Comparison of ENCODE assay signal across 10 cellular contexts in the genomic region with DNA sequence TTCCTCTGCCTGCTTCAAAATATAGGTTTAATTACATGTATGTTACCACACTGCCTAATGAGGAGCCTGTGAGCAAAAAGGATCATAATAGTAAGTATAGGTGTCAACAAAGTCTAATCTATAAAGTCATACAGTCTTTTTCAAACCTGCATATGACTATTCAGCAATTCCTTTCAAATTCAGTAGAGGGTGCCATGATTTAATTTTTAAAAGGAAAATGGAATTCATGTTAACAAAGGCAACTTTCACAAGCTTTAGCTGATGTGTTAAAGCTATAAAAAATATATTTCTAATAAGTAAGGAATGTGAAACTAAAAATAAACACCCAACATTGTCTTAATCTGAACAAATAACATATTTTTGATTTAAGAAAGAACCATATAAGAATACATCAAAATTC. TPM values are rescaled to one million over a fixed set of nuclear protein-coding genes. Genes with fewer than 3 reads are reported as not detected.
DNase-seq lines count a peak whose midpoint lies in the region; ATAC-seq and TF ChIP-seq lines count a peak whose summit lies in the region.
"Had no signal": no experiment of that assay in that cellular context is flagged by ENCODE, and none has a peak within 500 bp of the region (broad histone marks: within the 10 kb centered on the region; RNA-seq: fewer than 3 reads in every experiment).

No MANE protein-coding gene starts in this region.

- no peak overlapping the region for H3T11ph ChIP-seq in H9 (ENCODE audit: low read length)

- DNase-seq in AG09309 (ENCODE audit: low read depth) = peak; percentile 25
- no peak for DNase-seq in H9
- DNase-seq in astrocyte of the spinal cord (ENCODE audit: low read depth, low spot score) = peak; percentile 53
- no peak for DNase-seq in left lung
- no peak for DNase-seq in activated naive CD4-positive, alpha-beta T cell treated with anti-CD3 and anti-CD28 coated beads, Interleukin-2, amount 10 ng/mL, durations not matched to agents 7 days and 5 days
- no peak for DNase-seq in SHP77 treated with DMSO at 0.1 percent for 48 hours (lab: John Stamatoyannopoulos, UW)
- no peak for DNase-seq in activated gamma-delta T cell (lab: John Stamatoyannopoulos, UW)

- no peaks in the 10 kb centered on the region for H4K20me1 ChIP-seq in H9 (ENCODE audit: control insufficient read depth, insufficient read depth, insufficient read length)

- no peak overlapping the region for H3K9ac ChIP-seq in H9 (ENCODE audit: extremely low read depth, insufficient read length, low read length)

- H2BK12ac ChIP-seq in H9 (ENCODE audit: insufficient read length, low read depth, low read length) = no peak overlapping the region

- H3K36me3 ChIP-seq in left lung = no peaks in the 10 kb centered on the region

- no peak overlapping the region for H3K18ac ChIP-seq in H9 (ENCODE audit: insufficient read length, low read depth, low read length)

- ATAC-seq in left lung (peak; percentile 12), GM21367 (IDR thresholded peaks at IDR 0.05; ENCODE audit: unreplicated experiment) (no peak)

- H3K4me3 ChIP-seq in AG09309 (ENCODE audit: control insufficient read depth, low read depth, low read length) (no peak overlapping the region), astrocyte of the spinal cord (ENCODE audit: low read depth, low read length) (no peak overlapping the region), left lung (no peak overlapping the region)

- no peak overlapping the region for H3K56ac ChIP-seq in H9 (ENCODE audit: insufficient read length, low read depth, low read length)

- no peak overlapping the region for H2BK15ac ChIP-seq in H9 (ENCODE audit: low read depth, low read length)

- H2AK5ac ChIP-seq in H9 (ENCODE audit: insufficient read length, low read length) = no peak overlapping the region

- no peak overlapping the region for H3K14ac ChIP-seq in H9 (ENCODE audit: insufficient read depth, low read length)

- H2AFZ ChIP-seq in H9 (ENCODE audit: low read length) = no peak overlapping the region

- no peak overlapping the region for H3K27ac Mint-ChIP-seq in H9
- no peak overlapping the region for H3K27ac Mint-ChIP-seq in activated naive CD4-positive, alpha-beta T cell treated with anti-CD3 and anti-CD28 coated beads, Interleukin-2, amount 10 ng/mL, durations not matched to agents 7 days and 5 days
- H3K27ac Mint-ChIP-seq: dendritic cell treated with granulocyte-macrophage colony-stimulating factor and Interleukin-4, amounts not matched to agents 40 ng/mL and 50 ng/mL, for 4 days; stimulated activated naive CD8-positive, alpha-beta T cell treated with anti-CD3 and anti-CD28 coated beads, Interleukin-15, Interleukin-2, amounts not matched to agents 100 ng/mL and 50 ng/mL, for 24 hours had no signal

- CTCF ChIA-PET in activated naive CD4-positive, alpha-beta T cell treated with anti-CD3 and anti-CD28 coated beads, Interleukin-2, amount 10 ng/mL, durations not matched to agents 7 days and 5 days (lab: Charles Lee) = interaction anchor here (0.6 to 4.3 kb wide), 13 partner anchors 9 to 356 kb away, joined by 3 to 112 read pairs (median 5); partner anchors contain the start of gene MPP7

- no peak overlapping the region for H4K91ac ChIP-seq in H9 (ENCODE audit: insufficient read length, low read depth, low read length)

- no peaks in the 10 kb centered on the region for H3K4me1 Mint-ChIP-seq in H9
- H3K4me1 Mint-ChIP-seq in activated naive CD4-positive, alpha-beta T cell treated with anti-CD3 and anti-CD28 coated beads, Interleukin-2, amount 10 ng/mL, durations not matched to agents 7 days and 5 days = peaks cover 21% of the 10 kb centered on the region

- H3K36me3 Mint-ChIP-seq in H9 (ENCODE audit: insufficient read depth in 1 of 3, low read depth in 3 of 3) = no peaks in the 10 kb centered on the region
- H3K36me3 Mint-ChIP-seq in activated naive CD4-positive, alpha-beta T cell treated with anti-CD3 and anti-CD28 coated beads, Interleukin-2, amount 10 ng/mL, durations not matched to agents 7 days and 5 days = peaks cover under 1% of the 10 kb centered on the region

- H3K79me1 ChIP-seq in H9 (ENCODE audit: insufficient read depth, low read depth, low read length, poor library complexity, severe bottlenecking) = no peaks in the 10 kb centered on the region

- no peak overlapping the region for H3K4ac ChIP-seq in H9 (ENCODE audit: low read depth, low read length)

- TF ChIP-seq CTCF in AG09309 (IDR thresholded peaks at IDR 0.05; ENCODE audit: control insufficient read depth, insufficient read depth, low read depth, low read length, missing control alignments) (peak; percentile 38), H9 (conservative IDR thresholded peaks at IDR 0.05) (peak; percentile 45), astrocyte of the spinal cord (IDR thresholded peaks at IDR 0.05; ENCODE audit: low read depth, low read length) (peak; percentile 47), left lung (IDR thresholded peaks at IDR 0.05) (peak; percentile 42 to 44)

- no peak overlapping the region for H2BK120ac ChIP-seq in H9 (ENCODE audit: low read depth, low read length, poor library complexity, severe bottlenecking)

- no peak overlapping the region for H2BK5ac ChIP-seq in H9 (ENCODE audit: insufficient read length, low read length)

- H3K27me3 ChIP-seq in H9 (ENCODE audit: insufficient read depth, low read length) (no peaks in the 10 kb centered on the region), left lung (peaks cover 0 to 4% of the 10 kb centered on the region in 2 donors)

- no peaks in the 10 kb centered on the region for H3K9me3 Mint-ChIP-seq in H9
- H3K9me3 Mint-ChIP-seq in activated naive CD4-positive, alpha-beta T cell treated with anti-CD3 and anti-CD28 coated beads, Interleukin-2, amount 10 ng/mL, durations not matched to agents 7 days and 5 days = peaks cover under 1% of the 10 kb centered on the region
- H3K9me3 Mint-ChIP-seq: dendritic cell treated with granulocyte-macrophage colony-stimulating factor and Interleukin-4, amounts not matched to agents 40 ng/mL and 50 ng/mL, for 4 days; stimulated activated naive CD8-positive, alpha-beta T cell treated with anti-CD3 and anti-CD28 coated beads, Interleukin-15, Interleukin-2, amounts not matched to agents 100 ng/mL and 50 ng/mL, for 24 hours had no signal

- no peaks in the 10 kb centered on the region for H3K23me2 ChIP-seq in H9 (ENCODE audit: insufficient read length, low read depth, low read length, poor library complexity, severe bottlenecking)

- no peaks in the 10 kb centered on the region for H3K27me3 Mint-ChIP-seq in H9 (ENCODE audit: low read depth)
- H3K27me3 Mint-ChIP-seq in activated naive CD4-positive, alpha-beta T cell treated with anti-CD3 and anti-CD28 coated beads, Interleukin-2, amount 10 ng/mL, durations not matched to agents 7 days and 5 days = no peaks in the 10 kb centered on the region
- H3K27me3 Mint-ChIP-seq: dendritic cell treated with granulocyte-macrophage colony-stimulating factor and Interleukin-4, amounts not matched to agents 40 ng/mL and 50 ng/mL, for 4 days; stimulated activated naive CD8-positive, alpha-beta T cell treated with anti-CD3 and anti-CD28 coated beads, Interleukin-15, Interleukin-2, amounts not matched to agents 100 ng/mL and 50 ng/mL, for 24 hours had no signal

- H3K9me3 ChIP-seq in H9 (ENCODE audit: control insufficient read depth, low read depth, low read length) (no peaks in the 10 kb centered on the region), left lung (no peaks in the 10 kb centered on the region)

- no peak overlapping the region for H4K8ac ChIP-seq in H9 (replicated peaks; ENCODE audit: insufficient read length, low read depth, low read length)

- H3K23ac ChIP-seq in H9 (ENCODE audit: insufficient read length, low read depth, low read length) = no peak overlapping the region

- intact Hi-C loops in left lung (cut with DNase I) = no loop called here

- no peak overlapping the region for H3K27ac ChIP-seq in H9 (ENCODE audit: insufficient read length, low read depth, low read length)
- no peak overlapping the region for H3K27ac ChIP-seq in left lung

- H3K4me3 Mint-ChIP-seq in H9 = no peak overlapping the region
- no peak overlapping the region for H3K4me3 Mint-ChIP-seq in activated naive CD4-positive, alpha-beta T cell treated with anti-CD3 and anti-CD28 coated beads, Interleukin-2, amount 10 ng/mL, durations not matched to agents 7 days and 5 days
- H3K4me3 Mint-ChIP-seq: dendritic cell treated with granulocyte-macrophage colony-stimulating factor and Interleukin-4, amounts not matched to agents 40 ng/mL and 50 ng/mL, for 4 days; stimulated activated naive CD8-positive, alpha-beta T cell treated with anti-CD3 and anti-CD28 coated beads, Interleukin-15, Interleukin-2, amounts not matched to agents 100 ng/mL and 50 ng/mL, for 24 hours had no signal

- H3K4me2 ChIP-seq in H9 (ENCODE audit: insufficient read depth, insufficient read length, low read length) = no peak overlapping the region

- H4K5ac ChIP-seq in H9 (ENCODE audit: insufficient read length, low read depth, low read length) = no peak overlapping the region

- H2BK20ac ChIP-seq in H9 (ENCODE audit: low read depth, low read length, poor library complexity, severe bottlenecking) = no peak overlapping the region

- in situ Hi-C loops in astrocyte of the spinal cord (cut with HindIII; ENCODE audit: low sequenced_read_pairs) = no loop called here

- H3K4me1 ChIP-seq in H9 (ENCODE audit: insufficient read depth, low read length) = no peaks in the 10 kb centered on the region
- H3K4me1 ChIP-seq in left lung = peaks cover 5 to 47% of the 10 kb centered on the region in 2 donors

- no peaks in the 10 kb centered on the region for H3K79me2 ChIP-seq in H9 (ENCODE audit: insufficient read depth, low read length)

RNA-seq across cellular contexts. Expression of gene MPP7, which starts 52.1 kb away (rescaled TPM):
- total RNA-seq in H9 (2021) (4.7 and 6.9 TPM in 2 replicates), left lung (10 to 100 TPM; 28.3 to 38.3 TPM)

Comparison
In these comparisons a context has a peak if more than half of its experiments do, and no peak if none do; other contexts are left out.
1. DNase-seq: peak in AG09309 (single experiment) and astrocyte of the spinal cord (single experiment); none in H9 (single experiment), left lung (0 of 2), activated naive CD4-positive, alpha-beta T cell treated with anti-CD3 and anti-CD28 coated beads, Interleukin-2, amount 10 ng/mL, durations not matched to agents 7 days and 5 days (single experiment), SHP77 treated with DMSO at 0.1 percent for 48 hours (single experiment) and activated gamma-delta T cell (single experiment).
2. Peak in every context shown above with its lines, with median percentiles within 50 percentile points of each other: CTCF ChIP-seq.